In genomic region chr1:38991638-38992449, GRCh38 we compare ENCODE assay signal across 8 cellular contexts. TPM values are rescaled to one million over a fixed set of nuclear protein-coding genes. Genes with fewer than 3 reads are reported as not detected.
DNase-seq lines count a peak whose midpoint lies in the region; ATAC-seq and TF ChIP-seq lines count a peak whose summit lies in the region.

No MANE protein-coding gene starts in this region.

- ATAC-seq in HG02588 (IDR thresholded peaks at IDR 0.05; ENCODE audit: unreplicated experiment), result no peak

- DNase-seq in COR-L47 (lab: John Stamatoyannopoulos, UW), result peak; percentile 24
- no peak for DNase-seq in HFF-Myc (ENCODE audit: extremely low read depth, low read depth)
- DNase-seq in RPMI7951 (ENCODE audit: low read depth), result peak; percentile 56
- peak; percentile 30 for DNase-seq in choroid plexus epithelial cell (ENCODE audit: low read depth)
- DNase-seq in kidney tubule cell (ENCODE audit: low spot score), result peak; percentile 54
- peak; percentile 22 for DNase-seq in stimulated activated CD4-positive, alpha-beta T cell treated with anti-CD3 and anti-CD28 coated beads, Interleukin-15, amount 100 ng/mL, for 24 hours
- DNase-seq in NCI-H187 treated with DMSO at 0.1 percent for 48 hours (lab: John Stamatoyannopoulos, UW), result no peak

- TF ChIP-seq CTCF in HFF-Myc (IDR thresholded peaks at IDR 0.05; ENCODE audit: low read depth, low read length, missing control alignments), result no peak
- TF ChIP-seq CTCF in choroid plexus epithelial cell (conservative IDR thresholded peaks at IDR 0.05; ENCODE audit: low read depth, low read length), result no peak

- H3K4me3 ChIP-seq in HFF-Myc (replicated peaks; ENCODE audit: low read depth, low read length) (peak overlapping the region; percentile 57), choroid plexus epithelial cell (ENCODE audit: low read depth, low read length) (peak overlapping the region; percentile 88)

RNA-seq across cellular contexts. Expression of gene AKIRIN1, which starts 0.8 kb away (rescaled TPM):
- 42.9 and 43.3 TPM in 2 replicates for total RNA-seq in RPMI7951 (2014; rRNA removed; shearing (Covaris generic))

RNA-seq across cellular contexts. Expression of gene NDUFS5, which starts 34.3 kb away (rescaled TPM):
- 823 and 839 TPM in 2 replicates for total RNA-seq in RPMI7951 (2014; rRNA removed; shearing (Covaris generic))

RNA-seq across cellular contexts. Expression of gene RHBDL2, which starts 50.2 kb away (rescaled TPM):
- not detected in 2 replicates for total RNA-seq in RPMI7951 (2014; rRNA removed; shearing (Covaris generic))

Comparison
In these comparisons a context has a peak if more than half of its experiments do, and no peak if none do; other contexts are left out.
1. DNase-seq: peak in COR-L47 (single experiment), RPMI7951 (single experiment), choroid plexus epithelial cell (single experiment), kidney tubule cell (single experiment) and stimulated activated CD4-positive, alpha-beta T cell treated with anti-CD3 and anti-CD28 coated beads, Interleukin-15, amount 100 ng/mL, for 24 hours (single experiment); none in HFF-Myc (single experiment) and NCI-H187 treated with DMSO at 0.1 percent for 48 hours (single experiment).